18 cellular contexts compared by ENCODE assay signal in the genomic region with DNA sequence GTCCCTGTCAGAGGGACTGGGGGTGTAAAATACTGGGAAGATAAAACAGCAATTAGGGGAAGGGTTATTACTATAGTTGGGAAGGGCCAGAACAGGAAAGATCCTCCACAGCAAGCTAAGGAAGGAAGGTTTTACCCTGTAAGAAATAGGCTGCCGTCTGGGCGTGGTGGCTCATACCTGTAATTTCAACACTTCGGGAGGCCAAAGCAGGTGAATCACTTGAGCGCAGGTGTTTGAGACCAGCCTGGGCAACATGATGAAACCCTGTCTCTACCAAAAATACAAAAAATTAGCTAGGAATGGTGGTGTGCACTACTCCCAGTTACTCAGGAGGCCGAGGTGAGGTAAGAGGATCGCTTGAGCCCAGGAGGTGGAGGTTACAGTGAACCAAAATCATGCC.
DNase-seq lines count a peak whose midpoint lies in the region; ATAC-seq and TF ChIP-seq lines count a peak whose summit lies in the region.
"Had no signal": no experiment of that assay in that cellular context is flagged by ENCODE, and none has a peak within 500 bp of the region (broad histone marks: within the 10 kb centered on the region; RNA-seq: fewer than 3 reads in every experiment).

No MANE protein-coding gene starts in this region.

- no peak for TF ChIP-seq CTCF in MCF 10A (IDR thresholded peaks at IDR 0.05; ENCODE audit: unreplicated experiment)
- TF ChIP-seq CTCF in breast epithelium (IDR thresholded peaks at IDR 0.05): no peak
- TF ChIP-seq CTCF in epithelial cell of esophagus (IDR thresholded peaks at IDR 0.05; ENCODE audit: insufficient read depth, low read depth, low read length, missing control alignments): no peak
- no peak for TF ChIP-seq CTCF in psoas muscle (IDR thresholded peaks at IDR 0.05)
- no peak for TF ChIP-seq CTCF in MM.1S (IDR thresholded peaks at IDR 0.05; ENCODE audit: low read length)

- no peaks in the 10 kb centered on the region for H3K4me1 Mint-ChIP-seq in MCF 10A (ENCODE audit: insufficient read depth, unreplicated experiment)
- H3K4me1 Mint-ChIP-seq: B cell had no signal

- TF ChIP-seq POLR2A in breast epithelium (IDR thresholded peaks at IDR 0.05): no peak

- H4K12ac ChIP-seq in trophoblast cell (ENCODE audit: low read depth, low read length): no peak overlapping the region

- H3K9ac ChIP-seq in trophoblast cell (ENCODE audit: low read length) (no peak overlapping the region), MM.1S (ENCODE audit: low read length) (no peak overlapping the region)
- H3K9ac ChIP-seq: BLaER1 treated with 17β-estradiol and CSF1 and Interleukin-3, amounts not matched to agents 10 nM and 100 nM had no signal

- no peak overlapping the region for H3K4ac ChIP-seq in trophoblast cell (ENCODE audit: low read depth, low read length)

- H3K4me3 ChIP-seq in breast epithelium (no peak overlapping the region), epithelial cell of esophagus (ENCODE audit: low read length) (no peak overlapping the region), trophoblast cell (ENCODE audit: low read depth, low read length) (no peak overlapping the region), psoas muscle (no peak overlapping the region), MM.1S (ENCODE audit: low read length) (no peak overlapping the region)
- H3K4me3 ChIP-seq: A549; BLaER1 treated with 17β-estradiol and CSF1 and Interleukin-3, amounts not matched to agents 10 nM and 100 nM had no signal

- no peak overlapping the region for H2AK5ac ChIP-seq in trophoblast cell (ENCODE audit: low read length)

- no CpG with 5 or more reads among the region's 6 CpGs for WGBS in trophoblast cell (ENCODE audit: extremely low coverage, insufficient coverage, insufficient read length)
- WGBS in psoas muscle, 3 donors: 88 to 97% (median 95%) methylated on average over 6 of the region's 6 CpGs

- H3K9me3 Mint-ChIP-seq in MCF 10A (ENCODE audit: unreplicated experiment): no peaks in the 10 kb centered on the region
- H3K9me3 Mint-ChIP-seq: CD4-positive, alpha-beta T cell; CD8-positive, alpha-beta T cell had no signal

- no TSS peak for BruUV-seq in MCF 10A (replicated peaks; lab: Mats Ljungman, UMichigan)

- H2BK5ac ChIP-seq in trophoblast cell (ENCODE audit: low read depth, low read length, poor library complexity): no peak overlapping the region

- H2AFZ ChIP-seq in trophoblast cell (ENCODE audit: insufficient read depth, low read length, poor library complexity) (no peak overlapping the region), MM.1S (ENCODE audit: low read length) (no peak overlapping the region)

- no peak overlapping the region for H2BK12ac ChIP-seq in trophoblast cell (ENCODE audit: low read length)

- H3K36me3 Mint-ChIP-seq in MCF 10A (ENCODE audit: insufficient read depth, unreplicated experiment): no peaks in the 10 kb centered on the region
- H3K36me3 Mint-ChIP-seq: CD8-positive, alpha-beta T cell had no signal

- H3K36me3 ChIP-seq in breast epithelium (no peaks in the 10 kb centered on the region), trophoblast cell (ENCODE audit: control insufficient read depth in 1 of 2, insufficient read depth in 2 of 2, low read length in 2 of 2) (no peaks in the 10 kb centered on the region), psoas muscle (ENCODE audit: insufficient read depth in 1 of 2, low read depth in 1 of 2) (no peaks in the 10 kb centered on the region), MM.1S (replicated peaks; ENCODE audit: insufficient read depth, low read length) (no peaks in the 10 kb centered on the region)
- H3K36me3 ChIP-seq: BLaER1 treated with 17β-estradiol and CSF1 and Interleukin-3, amounts not matched to agents 10 nM and 100 nM had no signal

- no peaks in the 10 kb centered on the region for H3K79me1 ChIP-seq in trophoblast cell (ENCODE audit: low read length)

- no peak overlapping the region for H3K14ac ChIP-seq in trophoblast cell (ENCODE audit: low read length)

- ATAC-seq in psoas muscle: no peak
- ATAC-seq: A549; CD8-positive, alpha-beta T cell had no signal

- no peak overlapping the region for H3K18ac ChIP-seq in trophoblast cell (ENCODE audit: low read length)

- H3K9me3 ChIP-seq in breast epithelium (no peaks in the 10 kb centered on the region), trophoblast cell (ENCODE audit: insufficient read depth, low read depth, low read length) (no peaks in the 10 kb centered on the region), psoas muscle (no peaks in the 10 kb centered on the region), MM.1S (replicated peaks; ENCODE audit: insufficient read depth, low read length) (no peaks in the 10 kb centered on the region)
- H3K9me3 ChIP-seq: A549; BLaER1 treated with 17β-estradiol and CSF1 and Interleukin-3, amounts not matched to agents 10 nM and 100 nM; Caco-2 had no signal

- H3K4me1 ChIP-seq in breast epithelium (no peaks in the 10 kb centered on the region), trophoblast cell (ENCODE audit: control insufficient read depth in 1 of 2, insufficient read depth in 2 of 2, low read length in 2 of 2) (no peaks in the 10 kb centered on the region), psoas muscle (no peaks in the 10 kb centered on the region), MM.1S (ENCODE audit: low read length) (no peaks in the 10 kb centered on the region)
- H3K4me1 ChIP-seq: A549; BLaER1 treated with 17β-estradiol and CSF1 and Interleukin-3, amounts not matched to agents 10 nM and 100 nM; Caco-2 had no signal

- H3K27ac ChIP-seq in breast epithelium (no peak overlapping the region), trophoblast cell (ENCODE audit: low read depth, low read length) (no peak overlapping the region), psoas muscle (no peak overlapping the region), MM.1S (ENCODE audit: low read length) (no peak overlapping the region)
- H3K27ac ChIP-seq: 22Rv1; A549; BLaER1 treated with 17β-estradiol and CSF1 and Interleukin-3, amounts not matched to agents 10 nM and 100 nM; C4-2B had no signal

- H3K27me3 Mint-ChIP-seq in MCF 10A (ENCODE audit: insufficient read depth, unreplicated experiment): no peaks in the 10 kb centered on the region
- H3K27me3 Mint-ChIP-seq: B cell; CD4-positive, alpha-beta T cell had no signal

- DNase-seq in MCF 10A (ENCODE audit: unreplicated experiment) (peak; percentile 11), breast epithelium (ENCODE audit: low spot score in 2 of 2) (no peak), epithelial cell of esophagus (ENCODE audit: low read depth) (peak; percentile 46), trophoblast cell (peak; percentile 78 to 80), psoas muscle (no peak), MM.1S (no peak)
- DNase-seq: AML-193; Caco-2; Calu3; CD4-positive, alpha-beta T cell; CD8-positive, alpha-beta T cell; DMS79 treated with DMSO at 0.1 percent for 48 hours; GF-D8 had no signal

- H3K23ac ChIP-seq in trophoblast cell (ENCODE audit: low read length): no peak overlapping the region

- POLR2A ChIA-PET in MCF 10A (lab: Yijun Ruan, JAX): interaction anchor here (0.5 to 0.6 kb wide), 2 partner anchors 30 to 59 kb away, joined by 3 read pairs; no protein-coding TSS in a partner anchor

- H4K91ac ChIP-seq in trophoblast cell (ENCODE audit: low read depth, low read length): no peak overlapping the region

- H3K4me2 ChIP-seq in trophoblast cell (ENCODE audit: low read length): no peak overlapping the region
- no peak overlapping the region for H3K4me2 ChIP-seq in MM.1S (ENCODE audit: low read depth, low read length)
- H3K4me2 ChIP-seq: A549; BLaER1 treated with 17β-estradiol and CSF1 and Interleukin-3, amounts not matched to agents 10 nM and 100 nM had no signal

- H3F3A ChIP-seq in MM.1S (ENCODE audit: insufficient read depth, low read length): no peaks in the 10 kb centered on the region

- no peaks in the 10 kb centered on the region for H3K27me3 ChIP-seq in breast epithelium
- no peaks in the 10 kb centered on the region for H3K27me3 ChIP-seq in trophoblast cell (ENCODE audit: insufficient read depth, low read length)
- H3K27me3 ChIP-seq in psoas muscle (ENCODE audit: insufficient read depth in 3 of 3, low read length in 2 of 3): no peaks in the 10 kb centered on the region
- no peaks in the 10 kb centered on the region for H3K27me3 ChIP-seq in MM.1S (replicated peaks; ENCODE audit: insufficient read depth, low read length)
- H3K27me3 ChIP-seq: BLaER1 treated with 17β-estradiol and CSF1 and Interleukin-3, amounts not matched to agents 10 nM and 100 nM had no signal

- H4K8ac ChIP-seq in trophoblast cell (ENCODE audit: low read depth, low read length): no peak overlapping the region

- no peak overlapping the region for H3K4me3 Mint-ChIP-seq in MCF 10A (ENCODE audit: unreplicated experiment)
- H3K4me3 Mint-ChIP-seq: B cell; CD4-positive, alpha-beta T cell; CD8-positive, alpha-beta T cell had no signal

- H2BK120ac ChIP-seq in trophoblast cell (ENCODE audit: insufficient read depth, low read length, poor library complexity): no peak overlapping the region

- H3K9me2 ChIP-seq in MM.1S (replicated peaks; ENCODE audit: insufficient read depth, low read length): no peaks in the 10 kb centered on the region

- CTCF ChIA-PET in MCF 10A (lab: Yijun Ruan, JAX): no interaction called here

- no peaks in the 10 kb centered on the region for H3K79me2 ChIP-seq in trophoblast cell (ENCODE audit: control insufficient read depth, insufficient read depth, low read length, poor library complexity)
- H3K79me2 ChIP-seq in MM.1S (ENCODE audit: low read length): no peaks in the 10 kb centered on the region

- peak overlapping the region; percentile 2 for H3K27ac Mint-ChIP-seq in MCF 10A (ENCODE audit: low read depth, unreplicated experiment)
- H3K27ac Mint-ChIP-seq: B cell; CD4-positive, alpha-beta T cell; CD8-positive, alpha-beta T cell had no signal

- H4K20me1 ChIP-seq in MM.1S (ENCODE audit: insufficient read depth, low read length): no peaks in the 10 kb centered on the region
- H4K20me1 ChIP-seq: BLaER1 treated with 17β-estradiol and CSF1 and Interleukin-3, amounts not matched to agents 10 nM and 100 nM had no signal

- intact Hi-C loops in MCF 10A (cut with micrococcal nuclease): no loop called here
- intact Hi-C loops in breast epithelium (cut with DNase I; ENCODE audit: low total_unique reads): no loop called here
- intact Hi-C loops in psoas muscle (cut with DNase I): no loop called here

Comparison
In these comparisons a context has a peak if more than half of its experiments do, and no peak if none do; other contexts are left out.
1. DNase-seq: peak in MCF 10A (single experiment), epithelial cell of esophagus (single experiment) and trophoblast cell (2 of 2); none in breast epithelium (0 of 2), psoas muscle (0 of 2) and MM.1S (single experiment).